Comparison of ENCODE assay signal across 25 cellular contexts in the genomic region with DNA sequence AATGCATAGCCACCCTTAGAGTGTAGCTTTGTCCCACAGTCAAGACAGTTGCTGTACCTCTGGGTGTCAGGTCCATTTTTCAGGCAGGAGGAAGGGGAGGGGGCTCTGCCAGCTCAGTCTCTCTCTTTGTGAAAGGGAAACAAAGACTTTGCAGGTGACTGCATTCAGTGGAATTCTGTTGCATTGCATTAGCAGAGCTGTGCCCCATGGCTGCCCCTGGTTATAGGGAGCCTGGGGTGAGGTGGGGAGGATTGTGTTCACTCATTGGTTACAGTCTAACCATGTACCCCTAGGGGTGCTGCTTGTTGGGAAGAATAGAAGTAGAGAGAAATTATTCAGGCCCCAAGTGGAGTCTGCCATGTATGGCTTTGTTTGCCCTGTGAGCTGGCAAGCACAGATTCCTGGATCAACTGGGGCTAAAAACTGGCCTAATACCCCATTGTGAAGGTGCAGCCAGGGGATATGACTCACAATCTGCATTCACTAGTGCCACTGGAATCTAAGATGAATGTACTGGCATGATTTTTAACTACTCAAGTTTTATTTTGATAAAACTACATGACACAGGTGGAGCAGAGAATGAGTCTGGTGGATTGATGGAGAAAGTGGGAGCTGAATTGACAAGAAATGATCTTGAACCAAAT.
DNase-seq lines count a peak whose midpoint lies in the region; FAIRE-seq and TF ChIP-seq lines count a peak whose summit lies in the region.
"Had no signal": no experiment of that assay in that cellular context is flagged by ENCODE, and none has a peak within 500 bp of the region (broad histone marks: within the 10 kb centered on the region; RNA-seq: fewer than 3 reads in every experiment).

No MANE protein-coding gene starts in this region.

- H3K27me3 Mint-ChIP-seq in neural progenitor cell (ENCODE audit: insufficient read depth, low read depth), result peaks cover 3% of the 10 kb centered on the region

- DNase-seq in H54 (ENCODE audit: insufficient read length, low spot score) (peak; percentile 59), SK-N-SH (no peak), fibroblast of the aortic adventitia (ENCODE audit: low read depth) (peak; percentile 54), neural progenitor cell (ENCODE audit: low spot score) (peak; percentile 75), esophagus muscularis mucosa (ENCODE audit: extremely low spot score) (no peak), posterior vena cava (ENCODE audit: low spot score) (no peak), HuH-7.5 (ENCODE audit: low spot score) (no peak), OCI-M1 (lab: John Stamatoyannopoulos, UW) (no peak)
- DNase-seq: activated CD4-positive, alpha-beta T cell treated with anti-CD3 and anti-CD28 coated beads for 48 hours; activated CD8-positive, alpha-beta memory T cell treated with anti-CD3 and anti-CD28 coated beads, Interleukin-2, amount 50 U/mL, for 4 hours; aorta; CD8-positive, alpha-beta memory T cell; cortex of kidney; DND-41; HFFc6; kidney; midbrain; NCI-H2081; NCI-H526 treated with DMSO at 0.1 percent for 48 hours; PC-3; right lobe of liver; upper lobe of right lung had no signal

- peak overlapping the region; percentile 96 for H3K27ac Mint-ChIP-seq in neural progenitor cell
- H3K27ac Mint-ChIP-seq: CD8-positive, alpha-beta memory T cell; HFFc6; stimulated activated naive CD8-positive, alpha-beta T cell treated with anti-CD3 and anti-CD28 coated beads, Interleukin-15, Interleukin-2, amounts not matched to agents 100 ng/mL and 50 ng/mL, for 24 hours had no signal

- no peaks in the 10 kb centered on the region for H3K79me2 ChIP-seq in SK-N-SH (ENCODE audit: insufficient read depth)
- no peaks in the 10 kb centered on the region for H3K79me2 ChIP-seq in neural progenitor cell (ENCODE audit: low read depth)

- H3K4me2 ChIP-seq in SK-N-SH (no peak overlapping the region), neural progenitor cell (peak overlapping the region; percentile 59)

- no peaks in the 10 kb centered on the region for H3K9me2 ChIP-seq in SK-N-SH

- no peak for TF ChIP-seq RAD21 in SK-N-SH (IDR thresholded peaks at IDR 0.05; ENCODE audit: low read length)

- peak in 1 of 2 experiments; percentile 13; a peak in 1 of 4 replicates for TF ChIP-seq EP300 in SK-N-SH (IDR thresholded peaks at IDR 0.05; ENCODE audit: borderline replicate concordance in 1 of 2, low read depth in 1 of 2, low read length in 1 of 2)
- TF ChIP-seq EP300 in esophagus muscularis mucosa (IDR thresholded peaks at IDR 0.05), result no peak

- H3K9me3 ChIP-seq in SK-N-SH, result no peaks in the 10 kb centered on the region
- H3K9me3 ChIP-seq in neural progenitor cell (ENCODE audit: low read depth), result no peaks in the 10 kb centered on the region
- H3K9me3 ChIP-seq in esophagus muscularis mucosa, result no peaks in the 10 kb centered on the region
- H3K9me3 ChIP-seq: neutrophil, right lobe of liver, upper lobe of right lung had no signal

- H3K4me1 ChIP-seq in SK-N-SH (ENCODE audit: control insufficient read depth in 1 of 2, insufficient read depth in 2 of 2, low read depth in 1 of 2, low read length in 1 of 2) (peaks cover under 1 to 11% of the 10 kb centered on the region in 2 experiments; a peak in 1 of 4 replicates), neural progenitor cell (peaks cover 56% of the 10 kb centered on the region), esophagus muscularis mucosa (peaks cover 0 to 24% (median 5%) of the 10 kb centered on the region in 4 donors)
- H3K4me1 ChIP-seq: right lobe of liver, upper lobe of right lung had no signal

- intact Hi-C loops in esophagus muscularis mucosa (cut with DNase I), result no loop called here
- intact Hi-C loops in posterior vena cava (cut with DNase I), result no loop called here

- H3K27ac ChIP-seq in SK-N-SH (ENCODE audit: low read depth in 2 of 2, low read length in 1 of 2) (peak overlapping the region in 1 of 2 experiments; percentile 32; a peak in 1 of 4 replicates), neural progenitor cell (peak overlapping the region; percentile 68), esophagus muscularis mucosa (replicated peaks in 1 of 4) (no peak overlapping the region)
- H3K27ac ChIP-seq: epithelial cell of prostate, neutrophil, right lobe of liver, upper lobe of right lung had no signal

- peaks cover 4% of the 10 kb centered on the region for H3F3A ChIP-seq in SK-N-SH (replicated peaks; ENCODE audit: insufficient read depth)
- peaks cover 61% of the 10 kb centered on the region for H3F3A ChIP-seq in neural progenitor cell (ENCODE audit: low read depth)

- TF ChIP-seq POLR2A in H54 (IDR thresholded peaks at IDR 0.05; ENCODE audit: low read depth, low read length) (no peak), esophagus muscularis mucosa (IDR thresholded peaks at IDR 0.05; ENCODE audit: low read depth) (no peak)

- H2AFZ ChIP-seq in SK-N-SH (ENCODE audit: low read depth) (no peak overlapping the region), neural progenitor cell (replicated peaks) (no peak overlapping the region)

- H3K4me3 ChIP-seq in SK-N-SH (ENCODE audit: low read depth in 2 of 2, low read length in 1 of 2), result no peak overlapping the region; a peak in 1 of 4 replicates
- H3K4me3 ChIP-seq in fibroblast of the aortic adventitia (ENCODE audit: low read depth, low read length), result no peak overlapping the region
- H3K4me3 ChIP-seq in neural progenitor cell, result no peak overlapping the region
- no peak overlapping the region for H3K4me3 ChIP-seq in esophagus muscularis mucosa
- H3K4me3 ChIP-seq: right lobe of liver, upper lobe of right lung had no signal

- peaks cover 16% of the 10 kb centered on the region for H3K9me3 Mint-ChIP-seq in neural progenitor cell
- H3K9me3 Mint-ChIP-seq: CD8-positive, alpha-beta memory T cell had no signal

- CTCF ChIA-PET in SK-N-SH (lab: Yijun Ruan, JAX), result interaction anchor here (1.2 kb wide), 1 partner anchor 36 kb away, joined by 3 read pairs; no protein-coding TSS in a partner anchor

- H3K9ac ChIP-seq in SK-N-SH, result no peak overlapping the region
- H3K9ac ChIP-seq in neural progenitor cell, result no peak overlapping the region

- no peaks in the 10 kb centered on the region for H3K36me3 ChIP-seq in SK-N-SH (replicated peaks in 1 of 2; ENCODE audit: control insufficient read depth in 1 of 2, insufficient read depth in 2 of 2, low read length in 1 of 2)
- no peaks in the 10 kb centered on the region for H3K36me3 ChIP-seq in neural progenitor cell
- H3K36me3 ChIP-seq in esophagus muscularis mucosa, result no peaks in the 10 kb centered on the region
- H3K36me3 ChIP-seq: neutrophil, right lobe of liver, upper lobe of right lung had no signal

- H3K4me3 Mint-ChIP-seq in neural progenitor cell, result peak overlapping the region; percentile 30
- H3K4me3 Mint-ChIP-seq: CD8-positive, alpha-beta memory T cell; HFFc6; stimulated activated naive CD8-positive, alpha-beta T cell treated with anti-CD3 and anti-CD28 coated beads, Interleukin-15, Interleukin-2, amounts not matched to agents 100 ng/mL and 50 ng/mL, for 24 hours had no signal

- no peak for TF ChIP-seq CTCF in SK-N-SH (IDR thresholded peaks at IDR 0.05)
- TF ChIP-seq CTCF in fibroblast of the aortic adventitia (IDR thresholded peaks at IDR 0.05; ENCODE audit: insufficient read depth, low read length), result no peak
- TF ChIP-seq CTCF in neural progenitor cell (IDR thresholded peaks at IDR 0.05), result no peak
- no peak for TF ChIP-seq CTCF in esophagus muscularis mucosa (IDR thresholded peaks at IDR 0.05)

- POLR2A ChIA-PET in SK-N-SH (lab: Yijun Ruan, JAX), result no interaction called here

- H4K20me1 ChIP-seq in SK-N-SH (ENCODE audit: insufficient read depth), result no peaks in the 10 kb centered on the region
- H4K20me1 ChIP-seq in neural progenitor cell (ENCODE audit: low read depth), result no peaks in the 10 kb centered on the region

- peak; percentile 99 for FAIRE-seq in H54 (lab: Jason Lieb, UNC)
- FAIRE-seq: kidney had no signal

- H3K36me3 Mint-ChIP-seq in neural progenitor cell, result peaks cover 7% of the 10 kb centered on the region
- H3K36me3 Mint-ChIP-seq: CD8-positive, alpha-beta memory T cell had no signal

- H3K27me3 ChIP-seq in SK-N-SH (ENCODE audit: insufficient read depth), result no peaks in the 10 kb centered on the region
- H3K27me3 ChIP-seq in neural progenitor cell, result no peaks in the 10 kb centered on the region
- no peaks in the 10 kb centered on the region for H3K27me3 ChIP-seq in esophagus muscularis mucosa
- H3K27me3 ChIP-seq: neutrophil, right lobe of liver, upper lobe of right lung had no signal

- H3K4me1 Mint-ChIP-seq in neural progenitor cell, result peaks cover 87% of the 10 kb centered on the region
- H3K4me1 Mint-ChIP-seq: CD8-positive, alpha-beta memory T cell had no signal

TF ChIP-seq in SK-N-SH, 30 proteins besides CTCF, POLR2A, EP300 and RAD21 (continues in another document):
- TF ChIP-seq TCF12 (IDR thresholded peaks at IDR 0.05) (peak; percentile 45; the same call in 1 of the 2 replicates), MEF2A (IDR thresholded peaks at IDR 0.05; ENCODE audit: borderline replicate concordance, low read depth) (no peak), MXI1 (IDR thresholded peaks at IDR 0.05; ENCODE audit: low read depth, low read length) (no peak), FOSL2 (IDR thresholded peaks at IDR 0.05; ENCODE audit: borderline replicate concordance, low read depth) (peak; percentile 79)
- TF ChIP-seq, protein P1, sequence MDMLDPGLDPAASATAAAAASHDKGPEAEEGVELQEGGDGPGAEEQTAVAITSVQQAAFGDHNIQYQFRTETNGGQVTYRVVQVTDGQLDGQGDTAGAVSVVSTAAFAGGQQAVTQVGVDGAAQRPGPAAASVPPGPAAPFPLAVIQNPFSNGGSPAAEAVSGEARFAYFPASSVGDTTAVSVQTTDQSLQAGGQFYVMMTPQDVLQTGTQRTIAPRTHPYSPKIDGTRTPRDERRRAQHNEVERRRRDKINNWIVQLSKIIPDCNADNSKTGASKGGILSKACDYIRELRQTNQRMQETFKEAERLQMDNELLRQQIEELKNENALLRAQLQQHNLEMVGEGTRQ (IDR thresholded peaks at IDR 0.05; ENCODE audit: borderline replicate concordance, low read depth, low read length), result no peak
- TF ChIP-seq, protein P2, sequence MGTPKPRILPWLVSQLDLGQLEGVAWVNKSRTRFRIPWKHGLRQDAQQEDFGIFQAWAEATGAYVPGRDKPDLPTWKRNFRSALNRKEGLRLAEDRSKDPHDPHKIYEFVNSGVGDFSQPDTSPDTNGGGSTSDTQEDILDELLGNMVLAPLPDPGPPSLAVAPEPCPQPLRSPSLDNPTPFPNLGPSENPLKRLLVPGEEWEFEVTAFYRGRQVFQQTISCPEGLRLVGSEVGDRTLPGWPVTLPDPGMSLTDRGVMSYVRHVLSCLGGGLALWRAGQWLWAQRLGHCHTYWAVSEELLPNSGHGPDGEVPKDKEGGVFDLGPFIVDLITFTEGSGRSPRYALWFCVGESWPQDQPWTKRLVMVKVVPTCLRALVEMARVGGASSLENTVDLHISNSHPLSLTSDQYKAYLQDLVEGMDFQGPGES (IDR thresholded peaks at IDR 0.05; ENCODE audit: low read depth, low read length), result no peak

Comparison
In these comparisons a context has a peak if more than half of its experiments do, and no peak if none do; other contexts are left out.
1. DNase-seq: peak in H54 (single experiment), fibroblast of the aortic adventitia (single experiment) and neural progenitor cell (single experiment); none in SK-N-SH (single experiment), esophagus muscularis mucosa (single experiment), posterior vena cava (single experiment), HuH-7.5 (single experiment) and OCI-M1 (single experiment).